9 cellular contexts compared by ENCODE assay signal in the genomic region with DNA sequence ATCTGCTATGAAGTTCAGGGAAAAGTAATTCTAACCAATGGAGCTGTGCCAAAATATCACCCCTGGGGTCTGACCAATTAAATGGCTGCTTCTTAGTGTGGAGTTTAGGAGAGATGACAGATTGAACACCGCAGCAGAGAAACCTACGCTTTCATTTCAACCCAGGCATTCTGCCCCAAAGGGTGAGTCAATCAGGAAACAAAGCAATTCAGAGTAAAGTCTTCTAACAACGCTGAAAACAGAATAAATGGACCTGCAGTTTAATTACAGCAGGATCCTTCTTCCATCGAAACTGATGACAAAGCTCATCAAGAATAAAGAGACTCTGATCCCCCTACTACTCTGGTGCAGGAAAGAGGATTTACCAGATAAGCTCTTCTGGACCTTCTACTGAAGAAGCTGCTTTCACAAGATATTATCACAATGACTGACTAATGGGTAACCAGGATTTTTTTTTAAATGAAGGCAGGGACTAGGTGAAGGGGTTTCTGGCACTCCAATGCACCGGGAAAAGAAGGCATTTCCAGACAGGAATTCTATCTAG. TPM values are rescaled to one million over a fixed set of nuclear protein-coding genes. Genes with fewer than 3 reads are reported as not detected.
DNase-seq lines count a peak whose midpoint lies in the region; ATAC-seq, FAIRE-seq and TF ChIP-seq lines count a peak whose summit lies in the region.
"Had no signal": no experiment of that assay in that cellular context is flagged by ENCODE, and none has a peak within 500 bp of the region (broad histone marks: within the 10 kb centered on the region; RNA-seq: fewer than 3 reads in every experiment).

No MANE protein-coding gene starts in this region.

- H3K27ac ChIP-seq in A549 = peak overlapping the region; percentile 17 to 51; a peak in 5 of 6 replicates
- H3K27ac ChIP-seq in PC-3 (ENCODE audit: low read length) = peak overlapping the region; percentile 11; the same call in 1 of the 2 replicates
- H3K27ac ChIP-seq: BLaER1 had no signal

- no peaks in the 10 kb centered on the region for H3K36me3 Mint-ChIP-seq in activated naive CD8-positive, alpha-beta T cell

- intact Hi-C loops in PC-3 (cut with micrococcal nuclease) = no loop called here

- H3K9me3 ChIP-seq in A549 = no peaks in the 10 kb centered on the region
- H3K9me3 ChIP-seq in PC-3 (ENCODE audit: low read length) = no peaks in the 10 kb centered on the region
- H3K9me3 ChIP-seq: BLaER1 had no signal

- POLR2A ChIA-PET in A549 (lab: Yijun Ruan, JAX) (no interaction called here), PC-3 (lab: Charles Lee; ENCODE audit: unreplicated experiment) (no interaction called here)

- H4K20me1 ChIP-seq in PC-3 (ENCODE audit: low read length) = no peaks in the 10 kb centered on the region
- H4K20me1 ChIP-seq: BLaER1 had no signal

- no peaks in the 10 kb centered on the region for H3K36me3 ChIP-seq in PC-3 (ENCODE audit: low read depth, low read length)
- H3K36me3 ChIP-seq: BLaER1 had no signal

- H3K79me2 ChIP-seq in PC-3 (ENCODE audit: low read length) = peaks cover 77% of the 10 kb centered on the region

- H3K4me1 Mint-ChIP-seq in activated naive CD8-positive, alpha-beta T cell (ENCODE audit: low read depth) = peaks cover 73% of the 10 kb centered on the region

- no peak for TF ChIP-seq EP300 in A549 (IDR thresholded peaks at IDR 0.05)

- H3F3A ChIP-seq in PC-3 (ENCODE audit: low read length, unreplicated experiment) = peaks cover 5% of the 10 kb centered on the region

- H3K4me3 Mint-ChIP-seq in activated naive CD8-positive, alpha-beta T cell = peak overlapping the region; percentile 83

- TF ChIP-seq RAD21 in A549 (conservative IDR thresholded peaks at IDR 0.05 in 1 of 2, IDR thresholded peaks at IDR 0.05 in 1 of 2) = no peak

- TF ChIP-seq CTCF in A549 (IDR thresholded peaks at IDR 0.05) (no peak), GM20000 (IDR thresholded peaks at IDR 0.05; ENCODE audit: extremely low read depth, missing control alignments) (no peak), PC-3 (conservative IDR thresholded peaks at IDR 0.05; ENCODE audit: low read depth, low read length) (no peak)

- H3K27ac Mint-ChIP-seq in activated naive CD8-positive, alpha-beta T cell = peak overlapping the region; percentile 95

- FAIRE-seq in A549 (lab: Jason Lieb, UNC) = no peak

- no peaks in the 10 kb centered on the region for H3K27me3 ChIP-seq in PC-3 (ENCODE audit: low read length)
- H3K27me3 ChIP-seq: BLaER1 had no signal

- 24% methylated on average over 5 of the region's 5 CpGs for WGBS in A549 (ENCODE audit: missing lambda C conversion rate)

- H3K4me3 ChIP-seq in A549 = no peak overlapping the region
- no peak overlapping the region for H3K4me3 ChIP-seq in PC-3 (ENCODE audit: low read length)
- H3K4me3 ChIP-seq: BLaER1 had no signal

- BruUV-seq in PC-3 (replicated peaks; lab: Mats Ljungman, UMichigan) = no TSS peak

- peaks cover 59% of the 10 kb centered on the region for H3K4me1 ChIP-seq in A549
- peaks cover 11% of the 10 kb centered on the region; the same call in 1 of the 2 replicates for H3K4me1 ChIP-seq in PC-3 (ENCODE audit: insufficient read depth, low read length)

- H3K4me2 ChIP-seq in A549 = peak overlapping the region; percentile 59
- H3K4me2 ChIP-seq in PC-3 (ENCODE audit: low read length) = no peak overlapping the region
- H3K4me2 ChIP-seq: BLaER1 had no signal

- no peaks in the 10 kb centered on the region for H3K27me3 Mint-ChIP-seq in activated naive CD8-positive, alpha-beta T cell

- no peaks in the 10 kb centered on the region for H3K9me2 ChIP-seq in PC-3 (replicated peaks; ENCODE audit: low read length)

- no peaks in the 10 kb centered on the region for H3K9me3 Mint-ChIP-seq in activated naive CD8-positive, alpha-beta T cell (ENCODE audit: low read depth)

- no peak overlapping the region for H3K9ac ChIP-seq in PC-3 (ENCODE audit: low read length)
- H3K9ac ChIP-seq: BLaER1 had no signal

- no peak for DNase-seq in A549 (ENCODE audit: low read depth in 1 of 2, low spot score in 1 of 2)
- peak; percentile 72 for DNase-seq in GM20000 (ENCODE audit: low spot score)
- no peak for DNase-seq in PC-3
- DNase-seq in myocyte (ENCODE audit: low read depth) = peak; percentile 43
- no peak for DNase-seq in HCEC 1CT
- DNase-seq in EL = no peak

- TF ChIP-seq POLR2A in A549 (IDR thresholded peaks at IDR 0.05; ENCODE audit: low read length) = no peak

- CTCF ChIA-PET in A549 (lab: Yijun Ruan, JAX) = interaction anchor here (0.7 to 3.1 kb wide), 7 partner anchors 12 to 72 kb away, joined by 3 to 11 read pairs (median 4); no protein-coding TSS in a partner anchor
- CTCF ChIA-PET in PC-3 (lab: Charles Lee) = no interaction called here

- ATAC-seq in A549 (peak; percentile 49 to 61; a peak in 4 of 6 replicates), PC-3 (no peak), GM19324 (IDR thresholded peaks at IDR 0.05; ENCODE audit: low FRiP score, unreplicated experiment) (no peak)

- no peak overlapping the region for H2AFZ ChIP-seq in PC-3 (ENCODE audit: low read length)

TF ChIP-seq in A549, 52 proteins besides CTCF, POLR2A, EP300 and RAD21:
- no peak for TF ChIP-seq USF2 (IDR thresholded peaks at IDR 0.05)
- TF ChIP-seq GATA3 (IDR thresholded peaks at IDR 0.05; ENCODE audit: borderline replicate concordance) = 0 out of 2 replicates have a peak, but pooled peaks have one; percentile 24

RNA-seq across cellular contexts. Expression of gene RFFL, which starts 16.7 kb away (rescaled TPM):
- polyA plus RNA-seq in A549 (2011; rRNA removed) = 35.5 and 49.4 TPM in 2 replicates
- polyA plus RNA-seq in A549 (2012; cell fraction: cytosol; rRNA removed) = 21.0 and 26.9 TPM in 2 replicates
- 23.1 and 27.0 TPM in 2 replicates for polyA plus RNA-seq in A549 (2012; cell fraction: nucleus; rRNA removed)
- 22.7 to 27.0 TPM (median 23.2 TPM) in 3 replicates for polyA plus RNA-seq in A549 (2017; fragmentation: RNase III; extraction: RNeasy Plus Mini Kit Qiagen cat#74134 plus additional on column Dnase treatment)
- 130 and 160 TPM in 2 replicates for polyA minus RNA-seq in A549 (2011; rRNA and poly(A)+ RNA removed)
- 37.7 and 46.4 TPM in 2 replicates for total RNA-seq in PC-3 (2014; rRNA removed)
- 9.9 and 12.9 TPM in 2 replicates for total RNA-seq in myocyte
- polyA plus RNA-seq in myocyte (2012) = 8.2 TPM

Comparison
In these comparisons a context has a peak if more than half of its experiments do, and no peak if none do; other contexts are left out.
1. ATAC-seq: peak in A549 (2 of 2); none in PC-3 (single experiment) and GM19324 (single experiment).
2. DNase-seq: peak in GM20000 (single experiment) and myocyte (single experiment); none in A549 (0 of 2), PC-3 (single experiment), HCEC 1CT (single experiment) and EL (single experiment).